Comparison of ENCODE assay signal across 1 cellular context in the genomic region with DNA sequence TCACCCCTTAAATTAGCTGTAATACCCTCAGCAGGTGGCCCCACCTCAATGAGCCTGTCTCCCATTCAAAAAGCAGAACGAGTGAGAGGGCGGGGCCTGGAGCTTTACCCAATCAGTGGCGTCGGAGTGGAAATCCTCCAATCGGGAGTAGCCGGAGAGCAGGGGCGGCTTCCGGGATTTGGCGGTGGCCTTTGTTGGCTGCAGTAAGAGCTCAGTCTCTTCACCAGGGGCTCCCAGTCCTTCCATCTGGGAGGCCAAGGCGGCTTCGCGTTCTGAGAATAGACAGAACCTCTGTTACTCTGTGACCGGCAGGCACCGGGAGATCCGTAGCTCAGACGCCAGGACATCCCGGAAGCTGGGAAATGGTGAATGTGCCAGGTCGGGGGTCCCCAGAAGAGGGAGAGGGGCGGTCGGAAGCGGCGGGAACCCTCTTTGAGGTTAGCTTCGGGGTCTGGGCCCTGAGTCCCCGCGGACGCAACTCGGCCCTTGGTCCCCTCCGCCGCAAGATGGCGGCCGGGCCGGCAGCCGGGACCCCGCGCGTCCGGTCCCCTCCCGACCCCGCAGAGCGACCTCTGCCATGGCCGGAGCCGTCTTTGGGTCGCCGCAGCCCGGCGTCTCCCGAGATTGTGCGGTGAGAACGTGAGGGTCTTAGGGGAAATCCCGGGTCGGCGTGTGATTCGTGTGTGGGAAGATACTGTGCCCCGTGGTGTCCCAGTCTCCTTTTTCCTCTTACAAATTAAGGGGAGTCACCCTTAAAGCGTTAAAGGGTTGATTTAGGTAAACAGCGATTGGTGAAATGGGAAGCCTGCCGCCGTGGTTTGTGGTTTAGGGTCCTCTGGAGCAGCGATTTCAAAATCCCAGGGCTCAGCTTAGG.
TF ChIP-seq lines count a peak whose summit lies in the region.

No MANE protein-coding gene starts in this region.

TF ChIP-seq in HepG2, 621 proteins besides CTCF, POLR2A, EP300 and RAD21 (continued from another document and continues in another):
- TF ChIP-seq, protein P1, sequence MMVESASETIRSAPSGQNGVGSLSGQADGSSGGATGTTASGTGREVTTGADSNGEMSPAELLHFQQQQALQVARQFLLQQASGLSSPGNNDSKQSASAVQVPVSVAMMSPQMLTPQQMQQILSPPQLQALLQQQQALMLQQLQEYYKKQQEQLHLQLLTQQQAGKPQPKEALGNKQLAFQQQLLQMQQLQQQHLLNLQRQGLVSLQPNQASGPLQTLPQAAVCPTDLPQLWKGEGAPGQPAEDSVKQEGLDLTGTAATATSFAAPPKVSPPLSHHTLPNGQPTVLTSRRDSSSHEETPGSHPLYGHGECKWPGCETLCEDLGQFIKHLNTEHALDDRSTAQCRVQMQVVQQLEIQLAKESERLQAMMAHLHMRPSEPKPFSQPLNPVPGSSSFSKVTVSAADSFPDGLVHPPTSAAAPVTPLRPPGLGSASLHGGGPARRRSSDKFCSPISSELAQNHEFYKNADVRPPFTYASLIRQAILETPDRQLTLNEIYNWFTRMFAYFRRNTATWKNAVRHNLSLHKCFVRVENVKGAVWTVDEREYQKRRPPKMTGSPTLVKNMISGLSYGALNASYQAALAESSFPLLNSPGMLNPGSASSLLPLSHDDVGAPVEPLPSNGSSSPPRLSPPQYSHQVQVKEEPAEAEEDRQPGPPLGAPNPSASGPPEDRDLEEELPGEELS (CRISPR knock-in tag; IDR thresholded peaks at IDR 0.05), result peak; percentile 59
- TF ChIP-seq TCF7L2 (IDR thresholded peaks at IDR 0.05; ENCODE audit: low read depth, low read length) (no peak), ATRX (CRISPR knock-in tag; IDR thresholded peaks at IDR 0.05; ENCODE audit: borderline replicate concordance) (no peak), ZNF629 (CRISPR knock-in tag; conservative IDR thresholded peaks at IDR 0.05) (peak; percentile 21; the same call in 1 of the 2 replicates), SRSF1 (optimal IDR thresholded peaks at IDR 0.05; ENCODE audit: low read depth, low read length) (peak; percentile 92), ZMYM2 (CRISPR knock-in tag; IDR thresholded peaks at IDR 0.05) (no peak), ZNF136 (CRISPR knock-in tag; IDR thresholded peaks at IDR 0.05; ENCODE audit: low read depth) (no peak), ZUFSP (CRISPR knock-in tag; IDR thresholded peaks at IDR 0.05; ENCODE audit: borderline replicate concordance) (no peak; the same call in 1 of the 2 replicates), THAP7 (CRISPR knock-in tag; IDR thresholded peaks at IDR 0.05) (no peak), ZNF577 (CRISPR knock-in tag; IDR thresholded peaks at IDR 0.05; ENCODE audit: borderline replicate concordance, low read depth) (no peak), ZNF234 (CRISPR knock-in tag; conservative IDR thresholded peaks at IDR 0.05) (0 out of 2 replicates have a peak, but pooled peaks have one; percentile 66), ESRRA (CRISPR knock-in tag; IDR thresholded peaks at IDR 0.05; ENCODE audit: low read depth) (peak; percentile 76; the same call in 1 of the 2 replicates), ZNF10 (CRISPR knock-in tag; IDR thresholded peaks at IDR 0.05; ENCODE audit: borderline replicate concordance, low read depth) (no peak), TGIF2 (CRISPR knock-in tag; IDR thresholded peaks at IDR 0.05) (peak; percentile 65; the same call in 1 of the 2 replicates), TBX2 (CRISPR knock-in tag; IDR thresholded peaks at IDR 0.05; ENCODE audit: borderline replicate concordance) (peak; percentile 91), ZBTB7A (CRISPR knock-in tag; IDR thresholded peaks at IDR 0.05) (peak; percentile 84; the same call in 1 of the 2 replicates), ZNF556 (CRISPR knock-in tag; IDR thresholded peaks at IDR 0.05; ENCODE audit: borderline replicate concordance) (peak; percentile 97; the same call in 1 of the 2 replicates), BRD4 (CRISPR knock-in tag; IDR thresholded peaks at IDR 0.05) (peak; percentile 98), ZBTB42 (CRISPR knock-in tag; IDR thresholded peaks at IDR 0.05) (0 out of 2 replicates have a peak, but pooled peaks have one; percentile 29), KDM3A (CRISPR knock-in tag; IDR thresholded peaks at IDR 0.05; ENCODE audit: low read depth) (peak; percentile 92), REXO4 (CRISPR knock-in tag; IDR thresholded peaks at IDR 0.05; ENCODE audit: borderline replicate concordance) (no peak), MEIS2 (CRISPR knock-in tag; IDR thresholded peaks at IDR 0.05) (peak; percentile 96; the same call in 1 of the 2 replicates), PITX1 (CRISPR knock-in tag; IDR thresholded peaks at IDR 0.05) (no peak; the same call in none of the 2 replicates), RFXAP (CRISPR knock-in tag; IDR thresholded peaks at IDR 0.05; ENCODE audit: borderline replicate concordance) (peak; percentile 94), ZNF549 (CRISPR knock-in tag; IDR thresholded peaks at IDR 0.05) (peak; percentile 58), JUN (CRISPR knock-in tag; IDR thresholded peaks at IDR 0.05) (peak; percentile 54; the same call in 1 of the 2 replicates)
- TF ChIP-seq, protein P2, sequence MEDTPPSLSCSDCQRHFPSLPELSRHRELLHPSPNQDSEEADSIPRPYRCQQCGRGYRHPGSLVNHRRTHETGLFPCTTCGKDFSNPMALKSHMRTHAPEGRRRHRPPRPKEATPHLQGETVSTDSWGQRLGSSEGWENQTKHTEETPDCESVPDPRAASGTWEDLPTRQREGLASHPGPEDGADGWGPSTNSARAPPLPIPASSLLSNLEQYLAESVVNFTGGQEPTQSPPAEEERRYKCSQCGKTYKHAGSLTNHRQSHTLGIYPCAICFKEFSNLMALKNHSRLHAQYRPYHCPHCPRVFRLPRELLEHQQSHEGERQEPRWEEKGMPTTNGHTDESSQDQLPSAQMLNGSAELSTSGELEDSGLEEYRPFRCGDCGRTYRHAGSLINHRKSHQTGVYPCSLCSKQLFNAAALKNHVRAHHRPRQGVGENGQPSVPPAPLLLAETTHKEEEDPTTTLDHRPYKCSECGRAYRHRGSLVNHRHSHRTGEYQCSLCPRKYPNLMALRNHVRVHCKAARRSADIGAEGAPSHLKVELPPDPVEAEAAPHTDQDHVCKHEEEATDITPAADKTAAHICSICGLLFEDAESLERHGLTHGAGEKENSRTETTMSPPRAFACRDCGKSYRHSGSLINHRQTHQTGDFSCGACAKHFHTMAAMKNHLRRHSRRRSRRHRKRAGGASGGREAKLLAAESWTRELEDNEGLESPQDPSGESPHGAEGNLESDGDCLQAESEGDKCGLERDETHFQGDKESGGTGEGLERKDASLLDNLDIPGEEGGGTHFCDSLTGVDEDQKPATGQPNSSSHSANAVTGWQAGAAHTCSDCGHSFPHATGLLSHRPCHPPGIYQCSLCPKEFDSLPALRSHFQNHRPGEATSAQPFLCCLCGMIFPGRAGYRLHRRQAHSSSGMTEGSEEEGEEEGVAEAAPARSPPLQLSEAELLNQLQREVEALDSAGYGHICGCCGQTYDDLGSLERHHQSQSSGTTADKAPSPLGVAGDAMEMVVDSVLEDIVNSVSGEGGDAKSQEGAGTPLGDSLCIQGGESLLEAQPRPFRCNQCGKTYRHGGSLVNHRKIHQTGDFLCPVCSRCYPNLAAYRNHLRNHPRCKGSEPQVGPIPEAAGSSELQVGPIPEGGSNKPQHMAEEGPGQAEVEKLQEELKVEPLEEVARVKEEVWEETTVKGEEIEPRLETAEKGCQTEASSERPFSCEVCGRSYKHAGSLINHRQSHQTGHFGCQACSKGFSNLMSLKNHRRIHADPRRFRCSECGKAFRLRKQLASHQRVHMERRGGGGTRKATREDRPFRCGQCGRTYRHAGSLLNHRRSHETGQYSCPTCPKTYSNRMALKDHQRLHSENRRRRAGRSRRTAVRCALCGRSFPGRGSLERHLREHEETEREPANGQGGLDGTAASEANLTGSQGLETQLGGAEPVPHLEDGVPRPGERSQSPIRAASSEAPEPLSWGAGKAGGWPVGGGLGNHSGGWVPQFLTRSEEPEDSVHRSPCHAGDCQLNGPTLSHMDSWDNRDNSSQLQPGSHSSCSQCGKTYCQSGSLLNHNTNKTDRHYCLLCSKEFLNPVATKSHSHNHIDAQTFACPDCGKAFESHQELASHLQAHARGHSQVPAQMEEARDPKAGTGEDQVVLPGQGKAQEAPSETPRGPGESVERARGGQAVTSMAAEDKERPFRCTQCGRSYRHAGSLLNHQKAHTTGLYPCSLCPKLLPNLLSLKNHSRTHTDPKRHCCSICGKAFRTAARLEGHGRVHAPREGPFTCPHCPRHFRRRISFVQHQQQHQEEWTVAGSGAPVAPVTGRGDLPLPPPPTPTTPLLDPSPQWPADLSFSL (CRISPR knock-in tag; IDR thresholded peaks at IDR 0.05), result no peak
- TF ChIP-seq, protein P3, sequence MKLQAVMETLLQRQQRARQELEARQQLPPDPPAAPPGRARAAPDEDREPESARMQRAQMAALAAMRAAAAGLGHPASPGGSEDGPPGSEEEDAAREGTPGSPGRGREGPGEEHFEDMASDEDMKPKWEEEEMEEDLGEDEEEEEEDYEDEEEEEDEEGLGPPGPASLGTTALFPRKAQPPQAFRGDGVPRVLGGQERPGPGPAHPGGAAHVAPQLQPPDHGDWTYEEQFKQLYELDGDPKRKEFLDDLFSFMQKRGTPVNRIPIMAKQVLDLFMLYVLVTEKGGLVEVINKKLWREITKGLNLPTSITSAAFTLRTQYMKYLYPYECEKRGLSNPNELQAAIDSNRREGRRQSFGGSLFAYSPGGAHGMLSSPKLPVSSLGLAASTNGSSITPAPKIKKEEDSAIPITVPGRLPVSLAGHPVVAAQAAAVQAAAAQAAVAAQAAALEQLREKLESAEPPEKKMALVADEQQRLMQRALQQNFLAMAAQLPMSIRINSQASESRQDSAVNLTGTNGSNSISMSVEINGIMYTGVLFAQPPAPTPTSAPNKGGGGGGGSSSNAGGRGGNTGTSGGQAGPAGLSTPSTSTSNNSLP (IDR thresholded peaks at IDR 0.05; ENCODE audit: low read depth, low read length), result 0 out of 2 replicates have a peak, but pooled peaks have one; percentile 27
- TF ChIP-seq, protein P4, sequence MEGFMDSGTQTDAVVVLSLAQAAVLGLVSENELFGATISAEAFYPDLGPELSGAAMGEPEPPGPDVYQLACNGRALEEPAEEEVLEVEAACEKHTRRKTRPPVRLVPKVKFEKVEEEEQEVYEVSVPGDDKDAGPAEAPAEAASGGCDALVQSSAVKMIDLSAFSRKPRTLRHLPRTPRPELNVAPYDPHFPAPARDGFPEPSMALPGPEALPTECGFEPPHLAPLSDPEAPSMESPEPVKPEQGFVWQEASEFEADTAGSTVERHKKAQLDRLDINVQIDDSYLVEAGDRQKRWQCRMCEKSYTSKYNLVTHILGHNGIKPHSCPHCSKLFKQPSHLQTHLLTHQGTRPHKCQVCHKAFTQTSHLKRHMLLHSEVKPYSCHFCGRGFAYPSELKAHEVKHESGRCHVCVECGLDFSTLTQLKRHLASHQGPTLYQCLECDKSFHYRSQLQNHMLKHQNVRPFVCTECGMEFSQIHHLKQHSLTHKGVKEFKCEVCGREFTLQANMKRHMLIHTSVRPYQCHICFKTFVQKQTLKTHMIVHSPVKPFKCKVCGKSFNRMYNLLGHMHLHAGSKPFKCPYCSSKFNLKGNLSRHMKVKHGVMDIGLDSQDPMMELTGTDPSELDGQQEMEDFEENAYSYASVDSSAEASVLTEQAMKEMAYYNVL (CRISPR knock-in tag; IDR thresholded peaks at IDR 0.05; ENCODE audit: borderline replicate concordance), result peak; percentile 86
- TF ChIP-seq, protein P5, sequence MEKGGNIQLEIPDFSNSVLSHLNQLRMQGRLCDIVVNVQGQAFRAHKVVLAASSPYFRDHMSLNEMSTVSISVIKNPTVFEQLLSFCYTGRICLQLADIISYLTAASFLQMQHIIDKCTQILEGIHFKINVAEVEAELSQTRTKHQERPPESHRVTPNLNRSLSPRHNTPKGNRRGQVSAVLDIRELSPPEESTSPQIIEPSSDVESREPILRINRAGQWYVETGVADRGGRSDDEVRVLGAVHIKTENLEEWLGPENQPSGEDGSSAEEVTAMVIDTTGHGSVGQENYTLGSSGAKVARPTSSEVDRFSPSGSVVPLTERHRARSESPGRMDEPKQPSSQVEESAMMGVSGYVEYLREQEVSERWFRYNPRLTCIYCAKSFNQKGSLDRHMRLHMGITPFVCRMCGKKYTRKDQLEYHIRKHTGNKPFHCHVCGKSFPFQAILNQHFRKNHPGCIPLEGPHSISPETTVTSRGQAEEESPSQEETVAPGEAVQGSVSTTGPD (CRISPR knock-in tag; IDR thresholded peaks at IDR 0.05), result peak; percentile 60; the same call in 1 of the 2 replicates
- TF ChIP-seq, protein P6, sequence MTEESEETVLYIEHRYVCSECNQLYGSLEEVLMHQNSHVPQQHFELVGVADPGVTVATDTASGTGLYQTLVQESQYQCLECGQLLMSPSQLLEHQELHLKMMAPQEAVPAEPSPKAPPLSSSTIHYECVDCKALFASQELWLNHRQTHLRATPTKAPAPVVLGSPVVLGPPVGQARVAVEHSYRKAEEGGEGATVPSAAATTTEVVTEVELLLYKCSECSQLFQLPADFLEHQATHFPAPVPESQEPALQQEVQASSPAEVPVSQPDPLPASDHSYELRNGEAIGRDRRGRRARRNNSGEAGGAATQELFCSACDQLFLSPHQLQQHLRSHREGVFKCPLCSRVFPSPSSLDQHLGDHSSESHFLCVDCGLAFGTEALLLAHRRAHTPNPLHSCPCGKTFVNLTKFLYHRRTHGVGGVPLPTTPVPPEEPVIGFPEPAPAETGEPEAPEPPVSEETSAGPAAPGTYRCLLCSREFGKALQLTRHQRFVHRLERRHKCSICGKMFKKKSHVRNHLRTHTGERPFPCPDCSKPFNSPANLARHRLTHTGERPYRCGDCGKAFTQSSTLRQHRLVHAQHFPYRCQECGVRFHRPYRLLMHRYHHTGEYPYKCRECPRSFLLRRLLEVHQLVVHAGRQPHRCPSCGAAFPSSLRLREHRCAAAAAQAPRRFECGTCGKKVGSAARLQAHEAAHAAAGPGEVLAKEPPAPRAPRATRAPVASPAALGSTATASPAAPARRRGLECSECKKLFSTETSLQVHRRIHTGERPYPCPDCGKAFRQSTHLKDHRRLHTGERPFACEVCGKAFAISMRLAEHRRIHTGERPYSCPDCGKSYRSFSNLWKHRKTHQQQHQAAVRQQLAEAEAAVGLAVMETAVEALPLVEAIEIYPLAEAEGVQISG (CRISPR knock-in tag; IDR thresholded peaks at IDR 0.05), result peak; percentile 80
